In the genomic region with DNA sequence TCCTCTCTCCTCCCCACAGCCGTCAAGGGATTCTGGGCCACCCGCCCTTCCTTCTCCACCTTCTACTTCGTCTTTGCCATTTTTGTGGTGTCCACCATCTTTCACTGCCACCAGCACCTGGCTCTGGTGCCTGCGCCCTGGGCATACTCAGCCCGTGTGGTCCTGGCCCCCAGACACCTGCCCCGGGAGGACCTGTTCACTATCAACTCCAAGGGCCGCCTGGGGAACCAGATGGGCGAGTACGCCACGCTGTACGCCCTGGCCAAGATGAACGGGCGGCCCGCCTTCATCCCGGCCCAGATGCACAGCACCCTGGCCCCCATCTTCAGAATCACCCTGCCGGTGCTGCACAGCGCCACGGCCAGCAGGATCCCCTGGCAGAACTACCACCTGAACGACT, we compare ENCODE assay signal across 3 cellular contexts. TPM values are rescaled to one million over a fixed set of nuclear protein-coding genes. Genes with fewer than 3 reads are reported as not detected.
"Had no signal": no experiment of that assay in that cellular context is flagged by ENCODE, and none has a peak within 500 bp of the region (broad histone marks: within the 10 kb centered on the region; RNA-seq: fewer than 3 reads in every experiment).

No MANE protein-coding gene starts in this region.

RNA-seq across cellular contexts. Expression of a gene that starts 7.2 kb away (rescaled TPM):
- polyA plus RNA-seq: GM23248 had no signal

RNA-seq across cellular contexts. Expression of a gene that starts 15.8 kb away (rescaled TPM):
- total RNA-seq: GM23248, H4, HFFc6 had no signal
